Comparison of ENCODE assay signal across 24 cellular contexts in genomic region chr18:7516505-7517117, GRCh38.
"Had no signal": no experiment of that assay in that cellular context is flagged by ENCODE, and none has a peak within 500 bp of the region (broad histone marks: within the 10 kb centered on the region; RNA-seq: fewer than 3 reads in every experiment).

No MANE protein-coding gene starts in this region.

- H3K27ac ChIP-seq: foreskin keratinocyte, lower lobe of right lung, neutrophil, pancreas, stomach, testis, upper lobe of right lung had no signal

- H3K36me3 Mint-ChIP-seq: activated CD8-positive, alpha-beta memory T cell treated with anti-CD3 and anti-CD28 coated beads, Interleukin-2, amount 10 ng/mL, durations not matched to agents 7 days and 5 days; brain; mesothelial cell of epicardium; natural killer cell treated with Interleukin-12 subunit alpha and Interleukin-12 subunit beta and Interleukin-15 and Interleukin-18, amount 100 ng/mL, for 72 hours; stimulated activated effector memory CD8-positive, alpha-beta T cell treated with anti-CD3 and anti-CD28 coated beads, Interleukin-12 subunit alpha, Interleukin-12 subunit beta, amount 100 ng/mL, for 72 hours had no signal

- H3K27me3 ChIP-seq: foreskin keratinocyte, neutrophil, stomach, testis, upper lobe of right lung had no signal

- H3K9me3 ChIP-seq: lower lobe of right lung, neutrophil, pancreas, stomach, testis, upper lobe of right lung had no signal

- H3K4me3 ChIP-seq: lower lobe of right lung, pancreas, stomach, testis, upper lobe of right lung had no signal

- H3K4me3 Mint-ChIP-seq: activated B cell treated with CpG ODN at 0.5 μM for 24 hours; activated CD4-positive, alpha-beta memory T cell treated with anti-CD3 and anti-CD28 coated beads, Interleukin-2, amount 10 ng/mL, durations not matched to agents 7 days and 5 days; activated CD8-positive, alpha-beta memory T cell treated with anti-CD3 and anti-CD28 coated beads, Interleukin-2, amount 10 ng/mL, durations not matched to agents 7 days and 5 days; brain; mesothelial cell of epicardium; natural killer cell treated with Interleukin-12 subunit alpha and Interleukin-12 subunit beta and Interleukin-15 and Interleukin-18, amount 100 ng/mL, for 72 hours; stimulated activated effector memory CD8-positive, alpha-beta T cell treated with anti-CD3 and anti-CD28 coated beads, Interleukin-12 subunit alpha, Interleukin-12 subunit beta, amount 100 ng/mL, for 72 hours had no signal

- H3K27ac Mint-ChIP-seq: activated B cell treated with CpG ODN at 0.5 μM for 24 hours; activated CD4-positive, alpha-beta memory T cell treated with anti-CD3 and anti-CD28 coated beads, Interleukin-2, amount 10 ng/mL, durations not matched to agents 7 days and 5 days; activated CD8-positive, alpha-beta memory T cell treated with anti-CD3 and anti-CD28 coated beads, Interleukin-2, amount 10 ng/mL, durations not matched to agents 7 days and 5 days; brain; mesothelial cell of epicardium; natural killer cell treated with Interleukin-12 subunit alpha and Interleukin-12 subunit beta and Interleukin-15 and Interleukin-18, amount 100 ng/mL, for 72 hours; stimulated activated effector memory CD8-positive, alpha-beta T cell treated with anti-CD3 and anti-CD28 coated beads, Interleukin-12 subunit alpha, Interleukin-12 subunit beta, amount 100 ng/mL, for 72 hours had no signal

- H3K4me1 Mint-ChIP-seq: activated B cell treated with CpG ODN at 0.5 μM for 24 hours; activated CD4-positive, alpha-beta memory T cell treated with anti-CD3 and anti-CD28 coated beads, Interleukin-2, amount 10 ng/mL, durations not matched to agents 7 days and 5 days; activated CD8-positive, alpha-beta memory T cell treated with anti-CD3 and anti-CD28 coated beads, Interleukin-2, amount 10 ng/mL, durations not matched to agents 7 days and 5 days; stimulated activated effector memory CD8-positive, alpha-beta T cell treated with anti-CD3 and anti-CD28 coated beads, Interleukin-12 subunit alpha, Interleukin-12 subunit beta, amount 100 ng/mL, for 72 hours had no signal

- DNase-seq: activated B cell treated with CpG ODN at 0.5 μM for 24 hours; activated CD4-positive, alpha-beta memory T cell treated with anti-CD3 and anti-CD28 coated beads, Interleukin-2, amount 10 ng/mL, durations not matched to agents 7 days and 5 days; activated CD4-positive, alpha-beta T cell treated with anti-CD3 and anti-CD28 coated beads for 4 hours; activated CD8-positive, alpha-beta memory T cell treated with anti-CD3 and anti-CD28 coated beads, Interleukin-2, amount 10 ng/mL, durations not matched to agents 7 days and 5 days; activated naive CD4-positive, alpha-beta T cell treated with Interleukin-2 at 50 U/mL for 16 hours; anterior cingulate cortex; caudate nucleus; foreskin keratinocyte; glutamatergic neuron; hippocampal formation; islet precursor cell; left colon; lower lobe of right lung; pancreas; stimulated activated CD4-positive, alpha-beta T cell treated with anti-CD3 and anti-CD28 coated beads, Interleukin-4, amount 100 ng/mL, for 24 hours; stomach; testis; upper lobe of right lung had no signal

- H3K9me3 Mint-ChIP-seq: activated B cell treated with CpG ODN at 0.5 μM for 24 hours; activated CD4-positive, alpha-beta memory T cell treated with anti-CD3 and anti-CD28 coated beads, Interleukin-2, amount 10 ng/mL, durations not matched to agents 7 days and 5 days; brain; mesothelial cell of epicardium; natural killer cell treated with Interleukin-12 subunit alpha and Interleukin-12 subunit beta and Interleukin-15 and Interleukin-18, amount 100 ng/mL, for 72 hours had no signal

- H3K27me3 Mint-ChIP-seq: activated B cell treated with CpG ODN at 0.5 μM for 24 hours; activated CD4-positive, alpha-beta memory T cell treated with anti-CD3 and anti-CD28 coated beads, Interleukin-2, amount 10 ng/mL, durations not matched to agents 7 days and 5 days; activated CD8-positive, alpha-beta memory T cell treated with anti-CD3 and anti-CD28 coated beads, Interleukin-2, amount 10 ng/mL, durations not matched to agents 7 days and 5 days; brain had no signal

- H3K36me3 ChIP-seq: lower lobe of right lung, neutrophil, pancreas, stomach, upper lobe of right lung had no signal

- ATAC-seq: activated CD8-positive, alpha-beta memory T cell treated with anti-CD3 and anti-CD28 coated beads, Interleukin-2, amount 10 ng/mL, durations not matched to agents 7 days and 5 days; foreskin keratinocyte; left colon; natural killer cell treated with Interleukin-12 subunit alpha and Interleukin-12 subunit beta and Interleukin-15 and Interleukin-18, amount 100 ng/mL, for 72 hours; pancreas; sciatic nerve; stimulated activated effector memory CD8-positive, alpha-beta T cell treated with anti-CD3 and anti-CD28 coated beads, Interleukin-12 subunit alpha, Interleukin-12 subunit beta, amount 100 ng/mL, for 72 hours; upper lobe of right lung had no signal

- H3K4me1 ChIP-seq: lower lobe of right lung, pancreas, testis, upper lobe of right lung had no signal
